In genomic region chr11:108726077-108726800, GRCh38 we compare ENCODE assay signal across 1 cellular context.
TF ChIP-seq lines count a peak whose summit lies in the region.

No MANE protein-coding gene starts in this region.

TF ChIP-seq in GM12878, 131 proteins besides CTCF, POLR2A, EP300 and RAD21 (continued from another document and continues in another):
- no peak for TF ChIP-seq PKNOX1 (IDR thresholded peaks at IDR 0.05)
- no peak for TF ChIP-seq STAT3 (IDR thresholded peaks at IDR 0.05; ENCODE audit: low read depth, low read length)
- TF ChIP-seq RELA (IDR thresholded peaks at IDR 0.05; ENCODE audit: borderline replicate concordance, partially characterized antibody) = no peak
- no peak for TF ChIP-seq ZNF592 (IDR thresholded peaks at IDR 0.05)
- TF ChIP-seq STAT1 (conservative IDR thresholded peaks at IDR 0.05) = no peak
- no peak for TF ChIP-seq NR2C1 (IDR thresholded peaks at IDR 0.05)
- TF ChIP-seq NRF1 (conservative IDR thresholded peaks at IDR 0.05; ENCODE audit: low read depth, low read length) = no peak
- TF ChIP-seq MYC (IDR thresholded peaks at IDR 0.05; ENCODE audit: insufficient read depth, insufficient read length, insufficient replicate concordance, low read length, severe bottlenecking) = no peak
- 0 out of 2 replicates have a peak, but pooled peaks have one; percentile 31 for TF ChIP-seq PML (IDR thresholded peaks at IDR 0.05; ENCODE audit: low read length)
- TF ChIP-seq WRNIP1 (IDR thresholded peaks at IDR 0.05; ENCODE audit: borderline replicate concordance, low read depth, low read length) = no peak
- TF ChIP-seq ELK1 (IDR thresholded peaks at IDR 0.05; ENCODE audit: low read depth, low read length) = no peak
- no peak for TF ChIP-seq BHLHE40 (IDR thresholded peaks at IDR 0.05; ENCODE audit: borderline replicate concordance in 1 of 2, low read depth in 2 of 2, low read length in 1 of 2)
- no peak for TF ChIP-seq EZH2 (IDR thresholded peaks at IDR 0.05; ENCODE audit: borderline replicate concordance, control insufficient read depth, low read depth, low read length)
- no peak for TF ChIP-seq ZZZ3 (IDR thresholded peaks at IDR 0.05; ENCODE audit: control insufficient read depth, insufficient read length, low read depth)
- TF ChIP-seq CBX3 (IDR thresholded peaks at IDR 0.05; ENCODE audit: borderline replicate concordance, low read depth) = no peak
- TF ChIP-seq CREM (IDR thresholded peaks at IDR 0.05; ENCODE audit: low read depth) = peak; percentile 61; the same call in 1 of the 2 replicates
- no peak for TF ChIP-seq TCF12 (IDR thresholded peaks at IDR 0.05; ENCODE audit: low read depth, low read length)
- no peak for TF ChIP-seq JUND (IDR thresholded peaks at IDR 0.05; ENCODE audit: low read depth, low read length)
- TF ChIP-seq KAT2A (conservative IDR thresholded peaks at IDR 0.05; ENCODE audit: control insufficient read depth, low read depth, low read length) = no peak
- peak; percentile 81 for TF ChIP-seq JUNB (IDR thresholded peaks at IDR 0.05)
- TF ChIP-seq KDM1A (IDR thresholded peaks at IDR 0.05; ENCODE audit: borderline replicate concordance) = no peak
- no peak for TF ChIP-seq TBL1XR1 (IDR thresholded peaks at IDR 0.05; ENCODE audit: low read depth, low read length)
- TF ChIP-seq TAF1 (IDR thresholded peaks at IDR 0.05; ENCODE audit: borderline replicate concordance, low read depth, low read length) = no peak
- no peak for TF ChIP-seq HDAC2 (IDR thresholded peaks at IDR 0.05)
- no peak for TF ChIP-seq LARP7 (IDR thresholded peaks at IDR 0.05)
- no peak for TF ChIP-seq ATF3 (IDR thresholded peaks at IDR 0.05; ENCODE audit: borderline replicate concordance, extremely low read depth, low read depth, low read length)
- no peak for TF ChIP-seq EGR1 (IDR thresholded peaks at IDR 0.05; ENCODE audit: borderline replicate concordance in 1 of 2, low read depth in 2 of 2, low read length in 2 of 2)
- no peak for TF ChIP-seq BACH1 (IDR thresholded peaks at IDR 0.05; ENCODE audit: borderline replicate concordance)
- TF ChIP-seq IRF3 (IDR thresholded peaks at IDR 0.05) = no peak
- no peak for TF ChIP-seq SREBF2 (IDR thresholded peaks at IDR 0.05; ENCODE audit: low read length)
- TF ChIP-seq MTA3 (IDR thresholded peaks at IDR 0.05; ENCODE audit: borderline replicate concordance, low read length) = peak; percentile 44; the same call in 1 of the 2 replicates
- no peak for TF ChIP-seq CBX5 (IDR thresholded peaks at IDR 0.05; ENCODE audit: low read depth)
- TF ChIP-seq USF1 (IDR thresholded peaks at IDR 0.05; ENCODE audit: borderline replicate concordance, extremely low read length, insufficient read depth, low read depth, low read length) = no peak
- no peak for TF ChIP-seq NR2F1 (conservative IDR thresholded peaks at IDR 0.05)
- TF ChIP-seq NBN (IDR thresholded peaks at IDR 0.05) = peak; percentile 75; the same call in 1 of the 2 replicates
- peak; percentile 32; the same call in 1 of the 2 replicates for TF ChIP-seq MLLT1 (IDR thresholded peaks at IDR 0.05)
- TF ChIP-seq MEF2B (IDR thresholded peaks at IDR 0.05; ENCODE audit: partially characterized antibody, poor library complexity, severe bottlenecking) = peak; percentile 47
- no peak for TF ChIP-seq ZNF207 (IDR thresholded peaks at IDR 0.05; ENCODE audit: borderline replicate concordance)
- peak; percentile 73; the same call in 1 of the 2 replicates for TF ChIP-seq FOXM1 (IDR thresholded peaks at IDR 0.05; ENCODE audit: low read depth, low read length)
- TF ChIP-seq HCFC1 (IDR thresholded peaks at IDR 0.05; ENCODE audit: low read length) = no peak
- TF ChIP-seq FOS (IDR thresholded peaks at IDR 0.05; ENCODE audit: borderline replicate concordance, extremely low read depth, insufficient read length) = no peak
- TF ChIP-seq IKZF1 (conservative IDR thresholded peaks at IDR 0.05) = no peak
- TF ChIP-seq MTA2 (IDR thresholded peaks at IDR 0.05; ENCODE audit: low read depth) = no peak; the same call in 1 of the 2 replicates
- no peak for TF ChIP-seq ESRRA (IDR thresholded peaks at IDR 0.05; ENCODE audit: low read length)
- no peak for TF ChIP-seq ZBTB4 (CRISPR knock-in tag; IDR thresholded peaks at IDR 0.05)
- TF ChIP-seq SMC3 (IDR thresholded peaks at IDR 0.05; ENCODE audit: borderline replicate concordance, low read length) = no peak
- no peak for TF ChIP-seq POLR2AphosphoS5 (IDR thresholded peaks at IDR 0.05; ENCODE audit: low read length)
- TF ChIP-seq SMAD5 (IDR thresholded peaks at IDR 0.05; ENCODE audit: low read depth) = no peak
- TF ChIP-seq PRDM15 (CRISPR knock-in tag; IDR thresholded peaks at IDR 0.05) = no peak
- no peak for TF ChIP-seq YBX1 (IDR thresholded peaks at IDR 0.05)
